Comparison of ENCODE assay signal across 22 cellular contexts in genomic region chr11:32305460-32305859, GRCh38.
"Had no signal": no experiment of that assay in that cellular context is flagged by ENCODE, and none has a peak within 500 bp of the region (broad histone marks: within the 10 kb centered on the region; RNA-seq: fewer than 3 reads in every experiment).

No MANE protein-coding gene starts in this region.

- H3K9me3 Mint-ChIP-seq: naive B cell had no signal

- H3K36me3 Mint-ChIP-seq: naive B cell had no signal

- ATAC-seq: esophagus mucosa, gastrocnemius medialis, left cardiac atrium, left ventricle myocardium superior, psoas muscle, right lobe of liver had no signal

- H3K4me1 ChIP-seq: gastrocnemius medialis, psoas muscle, right lobe of liver, spleen had no signal

- H3K9me3 ChIP-seq: gastrocnemius medialis, neutrophil, psoas muscle, right lobe of liver, spleen, stomach had no signal

- FAIRE-seq: endometrium, keratinocyte, urothelium cell line had no signal

- DNase-seq: effector memory CD4-positive, alpha-beta T cell; gastrocnemius medialis; left cardiac atrium; left ventricle myocardium superior; mesendoderm; naive B cell; psoas muscle; retina; right lobe of liver; spleen; stimulated activated CD4-positive, alpha-beta T cell treated with anti-CD3 and anti-CD28 coated beads, Interleukin-15, amount 100 ng/mL, for 24 hours; stimulated activated CD4-positive, alpha-beta T cell treated with anti-CD3 and anti-CD28 coated beads, Interleukin-1b, Interleukin-23, amount 100 ng/mL, for 48 hours; stimulated activated CD4-positive, alpha-beta T cell treated with anti-CD3 and anti-CD28 coated beads, Interleukin-4, amount 100 ng/mL, for 24 hours; stimulated activated naive CD4-positive, alpha-beta T cell; stomach; substantia nigra; trophoblast cell had no signal

- H3K4me3 ChIP-seq: gastrocnemius medialis, psoas muscle, right lobe of liver, spleen, stomach had no signal

- H3K27ac ChIP-seq: gastrocnemius medialis, neutrophil, psoas muscle, right lobe of liver, spleen, stomach had no signal

- H3K36me3 ChIP-seq: gastrocnemius medialis, neutrophil, right lobe of liver, spleen, stomach had no signal

- H3K27me3 ChIP-seq: gastrocnemius medialis, right lobe of liver, spleen had no signal
